ENCODE assay signal across 8 cellular contexts in genomic region chr2:219497495-219498279, GRCh38. TPM values are rescaled to one million over a fixed set of nuclear protein-coding genes. Genes with fewer than 3 reads are reported as not detected.
DNase-seq lines count a peak whose midpoint lies in the region; ATAC-seq, FAIRE-seq and TF ChIP-seq lines count a peak whose summit lies in the region.

No MANE protein-coding gene starts in this region.

- H3K4me2 ChIP-seq in DND-41 (ENCODE audit: insufficient read depth, low read length) (peak overlapping the region; percentile 89), neural progenitor cell (peak overlapping the region; percentile 91)

- H3K4me1 ChIP-seq in DND-41 (ENCODE audit: insufficient read depth, low read length) (peaks cover 28% of the 10 kb centered on the region), neural progenitor cell (peaks cover 19% of the 10 kb centered on the region)

- H2AFZ ChIP-seq in DND-41 (ENCODE audit: low read depth, low read length) (peak overlapping the region; percentile 88), neural progenitor cell (replicated peaks) (peak overlapping the region; percentile 82)

- peak overlapping the region; percentile 87 for H3K27ac Mint-ChIP-seq in activated T-helper 17 cell treated with anti-CD3 and anti-CD28 coated beads, Interleukin-2, amount 50 U/mL, for 72 hours
- H3K27ac Mint-ChIP-seq in neural progenitor cell: no peak overlapping the region

- peaks cover 28% of the 10 kb centered on the region for H3K27me3 Mint-ChIP-seq in activated T-helper 17 cell treated with anti-CD3 and anti-CD28 coated beads, Interleukin-2, amount 50 U/mL, for 72 hours
- H3K27me3 Mint-ChIP-seq in neural progenitor cell (ENCODE audit: insufficient read depth, low read depth): peaks cover 32% of the 10 kb centered on the region

- peak overlapping the region; percentile 92 for H3K4me3 Mint-ChIP-seq in activated T-helper 17 cell treated with anti-CD3 and anti-CD28 coated beads, Interleukin-2, amount 50 U/mL, for 72 hours
- peak overlapping the region; percentile 93 for H3K4me3 Mint-ChIP-seq in neural progenitor cell

- H3K4me1 Mint-ChIP-seq in activated T-helper 17 cell treated with anti-CD3 and anti-CD28 coated beads, Interleukin-2, amount 50 U/mL, for 72 hours: peaks cover 17% of the 10 kb centered on the region
- peaks cover 28% of the 10 kb centered on the region for H3K4me1 Mint-ChIP-seq in neural progenitor cell

- peaks cover 15% of the 10 kb centered on the region for H3F3A ChIP-seq in neural progenitor cell (ENCODE audit: low read depth)

- no peaks in the 10 kb centered on the region for H3K9me3 Mint-ChIP-seq in activated T-helper 17 cell treated with anti-CD3 and anti-CD28 coated beads, Interleukin-2, amount 50 U/mL, for 72 hours
- no peaks in the 10 kb centered on the region for H3K9me3 Mint-ChIP-seq in neural progenitor cell

- peaks cover 2% of the 10 kb centered on the region for H3K27me3 ChIP-seq in DND-41 (ENCODE audit: insufficient read depth, low read length, poor library complexity)
- H3K27me3 ChIP-seq in neural progenitor cell: peaks cover 58% of the 10 kb centered on the region

- peak overlapping the region; percentile 76 for H3K27ac ChIP-seq in DND-41 (ENCODE audit: low read length)
- no peak overlapping the region for H3K27ac ChIP-seq in neural progenitor cell

- TF ChIP-seq CTCF in DND-41 (IDR thresholded peaks at IDR 0.05; ENCODE audit: borderline replicate concordance, extremely low read depth, low read length, poor library complexity, severe bottlenecking) (no peak), neural progenitor cell (IDR thresholded peaks at IDR 0.05) (no peak)

- DNase-seq in DND-41 (peak; percentile 13), H4 (ENCODE audit: low spot score) (peak; percentile 72), NCI-H2196 treated with DMSO at 0.1 percent for 48 hours (lab: John Stamatoyannopoulos, UW; ENCODE audit: unreplicated experiment) (peak; percentile 86), frontal cortex (ENCODE audit: low spot score in 2 of 2) (peak; percentile 77 to 82), neural progenitor cell (ENCODE audit: low spot score) (peak; percentile 76), NCI-H1092 treated with DMSO at 0.1 percent for 48 hours (lab: John Stamatoyannopoulos, UW) (no peak)

- H3K4me3 ChIP-seq in DND-41 (ENCODE audit: low read depth in 1 of 2, low read length in 2 of 2) (peak overlapping the region; percentile 59 to 65; a peak in 3 of 4 replicates), neural progenitor cell (peak overlapping the region; percentile 64)

- no peak for ATAC-seq in DND-41 (ENCODE audit: insufficient read depth, low read depth)
- ATAC-seq in activated T-helper 17 cell treated with anti-CD3 and anti-CD28 coated beads, Interleukin-2, amount 50 U/mL, for 72 hours (replicated peaks): peak; percentile 49
- no peak for ATAC-seq in GM19328 (IDR thresholded peaks at IDR 0.05; ENCODE audit: unreplicated experiment)

- no peak for FAIRE-seq in frontal cortex (lab: Jason Lieb, UNC)

- H3K36me3 Mint-ChIP-seq in activated T-helper 17 cell treated with anti-CD3 and anti-CD28 coated beads, Interleukin-2, amount 50 U/mL, for 72 hours (ENCODE audit: low read depth): peaks cover 28% of the 10 kb centered on the region
- no peaks in the 10 kb centered on the region for H3K36me3 Mint-ChIP-seq in neural progenitor cell

- H3K79me2 ChIP-seq in DND-41 (ENCODE audit: insufficient read depth, low read length) (peaks cover 7% of the 10 kb centered on the region; the same call in 1 of the 2 replicates), neural progenitor cell (ENCODE audit: low read depth) (no peaks in the 10 kb centered on the region)

- H3K9me3 ChIP-seq in DND-41 (ENCODE audit: insufficient read depth, low read length, severe bottlenecking): no peaks in the 10 kb centered on the region
- no peaks in the 10 kb centered on the region for H3K9me3 ChIP-seq in neural progenitor cell (ENCODE audit: low read depth)

- H3K36me3 ChIP-seq in DND-41 (ENCODE audit: insufficient read depth, low read length) (no peaks in the 10 kb centered on the region), neural progenitor cell (no peaks in the 10 kb centered on the region)

- H4K20me1 ChIP-seq in DND-41 (ENCODE audit: insufficient read depth, low read length) (no peaks in the 10 kb centered on the region), neural progenitor cell (ENCODE audit: low read depth) (peaks cover 10% of the 10 kb centered on the region)

- peak overlapping the region; percentile 76 for H3K9ac ChIP-seq in DND-41 (ENCODE audit: low read depth, low read length)
- no peak overlapping the region for H3K9ac ChIP-seq in neural progenitor cell

RNA-seq across cellular contexts. Expression of gene GMPPA, which starts 1.0 kb away (rescaled TPM):
- 74.0 TPM in 2 replicates for total RNA-seq in H4 (2014; rRNA removed; shearing (Covaris generic))
- 10 to 100 TPM; 31.7 to 36.3 TPM for total RNA-seq in activated T-helper 17 cell treated with anti-CD3 and anti-CD28 coated beads, Interleukin-2, amount 50 U/mL, for 72 hours
- total RNA-seq in frontal cortex: 13.0 TPM
- 23.8 and 49.3 TPM in 2 replicates for total RNA-seq in neural progenitor cell (ENCODE audit: low replicate concordance)

RNA-seq across cellular contexts. Expression of gene ASIC4, which starts 16.6 kb away (rescaled TPM):
- not detected in 2 replicates for total RNA-seq in H4 (2014; rRNA removed; shearing (Covaris generic))
- total RNA-seq in activated T-helper 17 cell treated with anti-CD3 and anti-CD28 coated beads, Interleukin-2, amount 50 U/mL, for 72 hours: under 1 TPM in 1 of 2 donors, not detected in 1; 0.56 TPM
- 2.9 TPM for total RNA-seq in frontal cortex
- total RNA-seq in neural progenitor cell (ENCODE audit: low replicate concordance): 0.26 and 2.4 TPM in 2 replicates

RNA-seq across cellular contexts. Expression of gene CHPF, which starts 45.9 kb away (rescaled TPM):
- total RNA-seq in H4 (2014; rRNA removed; shearing (Covaris generic)): 53.9 and 85.6 TPM in 2 replicates
- 10 to 100 TPM; 14.0 to 27.6 TPM for total RNA-seq in activated T-helper 17 cell treated with anti-CD3 and anti-CD28 coated beads, Interleukin-2, amount 50 U/mL, for 72 hours
- total RNA-seq in frontal cortex (24.1 TPM), neural progenitor cell (ENCODE audit: low replicate concordance) (6.7 and 27.7 TPM in 2 replicates)

RNA-seq across cellular contexts. Expression of gene TMEM198, which starts 46.1 kb away (rescaled TPM):
- total RNA-seq in H4 (2014; rRNA removed; shearing (Covaris generic)): 0.86 and 1.9 TPM in 2 replicates
- total RNA-seq in activated T-helper 17 cell treated with anti-CD3 and anti-CD28 coated beads, Interleukin-2, amount 50 U/mL, for 72 hours: 1 to 10 TPM; 3.7 to 5.1 TPM
- total RNA-seq in frontal cortex (14.7 TPM), neural progenitor cell (ENCODE audit: low replicate concordance) (0.79 and 2.3 TPM in 2 replicates)
